24 cellular contexts compared by ENCODE assay signal in the genomic region with DNA sequence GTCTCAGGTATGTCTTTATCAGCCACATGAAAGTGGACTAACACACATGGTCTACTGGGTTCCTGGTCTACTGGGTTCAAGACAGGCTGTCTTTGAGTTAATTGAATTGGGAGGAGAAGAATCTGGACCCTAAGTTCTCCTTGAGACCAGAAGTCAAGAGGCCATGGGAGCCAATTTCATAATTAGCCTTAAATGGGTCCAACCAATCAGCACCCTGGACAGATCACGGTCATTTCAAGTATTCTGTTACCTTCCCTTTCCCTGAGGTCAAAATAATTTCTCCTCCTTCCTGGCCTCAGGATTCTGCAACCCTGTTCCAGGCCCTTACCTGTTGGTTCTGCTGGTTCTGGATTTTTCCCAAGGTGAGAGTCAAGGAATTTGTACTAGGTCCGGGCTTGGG. TPM values are rescaled to one million over a fixed set of nuclear protein-coding genes. Genes with fewer than 3 reads are reported as not detected.
DNase-seq lines count a peak whose midpoint lies in the region; ATAC-seq, FAIRE-seq and TF ChIP-seq lines count a peak whose summit lies in the region.
"Had no signal": no experiment of that assay in that cellular context is flagged by ENCODE, and none has a peak within 500 bp of the region (broad histone marks: within the 10 kb centered on the region; RNA-seq: fewer than 3 reads in every experiment).

No MANE protein-coding gene starts in this region.

- H3K4me1 ChIP-seq in HepG2 (ENCODE audit: insufficient read depth, low read length) (no peaks in the 10 kb centered on the region), right lobe of liver (no peaks in the 10 kb centered on the region), fibroblast of lung (ENCODE audit: control insufficient read depth, extremely low read depth, insufficient read depth, low read length) (no peaks in the 10 kb centered on the region)
- H3K4me1 ChIP-seq: tibial nerve had no signal

- H3K9ac ChIP-seq in HepG2 (ENCODE audit: insufficient read depth, low read depth, low read length), result no peak overlapping the region
- H3K9ac ChIP-seq in fibroblast of lung (ENCODE audit: insufficient read depth, low read length), result no peak overlapping the region
- H3K9ac ChIP-seq: KMS-11 had no signal

- no peak overlapping the region for H3K4me3 ChIP-seq in HepG2 (replicated peaks in 1 of 3; ENCODE audit: insufficient read depth in 1 of 3, low read depth in 2 of 3, low read length in 3 of 3)
- H3K4me3 ChIP-seq in right lobe of liver, result no peak overlapping the region
- no peak overlapping the region for H3K4me3 ChIP-seq in fibroblast of lung (replicated peaks in 1 of 4; ENCODE audit: control extremely low read depth in 1 of 4, insufficient read depth in 1 of 4, low read depth in 3 of 4, low read length in 4 of 4)
- H3K4me3 ChIP-seq: tibial nerve had no signal

- DNase-seq in HepG2 (ENCODE audit: low spot score) (no peak), right lobe of liver (no peak), fibroblast of lung (ENCODE audit: low read depth in 2 of 2) (peak; percentile 7 to 10), ureter (ENCODE audit: low spot score) (peak; percentile 7), NCI-H187 (lab: John Stamatoyannopoulos, UW) (no peak), H4 (ENCODE audit: low spot score) (no peak), DMS53 treated with DMSO at 0.1 percent for 48 hours (lab: John Stamatoyannopoulos, UW; ENCODE audit: unreplicated experiment) (no peak)
- DNase-seq: activated CD4-positive, alpha-beta T cell treated with anti-CD3 and anti-CD28 coated beads for 4 hours; CD4-positive, CD25-positive, alpha-beta regulatory T cell; foreskin melanocyte; HFFc6; kidney glomerular epithelial cell; midbrain; NCI-H1436; NCI-H2227 treated with DMSO at 0.1 percent for 48 hours; small intestine; stimulated activated CD4-positive, alpha-beta T cell treated with anti-CD3 and anti-CD28 coated beads, Interleukin-2, amount 100 ng/mL, for 48 hours had no signal

- no peak overlapping the region for H2AFZ ChIP-seq in HepG2 (ENCODE audit: low read length)
- no peak overlapping the region for H2AFZ ChIP-seq in fibroblast of lung (ENCODE audit: low read length)

- in situ Hi-C loops in HepG2 (cut with HindIII; ENCODE audit: extremely low pct_ligation_motif_present, low pct_unique_long_range_greater_than_20kb), result no loop called here

- H3K9me3 ChIP-seq in HepG2 (ENCODE audit: low read length), result no peaks in the 10 kb centered on the region
- no peaks in the 10 kb centered on the region for H3K9me3 ChIP-seq in right lobe of liver
- H3K9me3 ChIP-seq in fibroblast of lung (ENCODE audit: control insufficient read depth, insufficient read depth, low read depth, low read length), result no peaks in the 10 kb centered on the region
- H3K9me3 ChIP-seq: tibial nerve had no signal

- no TSS peak for BruUV-seq in HepG2 (replicated peaks; lab: Mats Ljungman, UMichigan)

- H3K79me2 ChIP-seq in HepG2 (ENCODE audit: insufficient read depth, low read length) (no peaks in the 10 kb centered on the region), fibroblast of lung (ENCODE audit: control insufficient read depth, insufficient read depth, low read length) (no peaks in the 10 kb centered on the region)

- H3K4me2 ChIP-seq in HepG2 (ENCODE audit: low read depth, low read length), result no peak overlapping the region
- H3K4me2 ChIP-seq in fibroblast of lung (ENCODE audit: extremely low read depth, insufficient read depth, low read length), result no peak overlapping the region
- H3K4me2 ChIP-seq: KMS-11 had no signal

- ATAC-seq in HepG2 (no peak), right lobe of liver (no peak)

- peaks cover 2 to 28% of the 10 kb centered on the region in 2 experiments; a peak in 4 of 5 replicates for H3K27me3 ChIP-seq in HepG2 (ENCODE audit: control insufficient read depth in 1 of 2, insufficient read depth in 2 of 2, low read length in 2 of 2)
- H3K27me3 ChIP-seq in right lobe of liver, result no peaks in the 10 kb centered on the region
- peaks cover 17% of the 10 kb centered on the region for H3K27me3 ChIP-seq in fibroblast of lung (ENCODE audit: control insufficient read depth, insufficient read depth, low read length)

- H3K27ac ChIP-seq in HepG2 (ENCODE audit: extremely low read length, insufficient read depth, low read length) (no peak overlapping the region), right lobe of liver (no peak overlapping the region), fibroblast of lung (ENCODE audit: insufficient read depth, low read length) (no peak overlapping the region)
- H3K27ac ChIP-seq: KMS-11, tibial nerve had no signal

- TF ChIP-seq CTCF in HepG2 (CRISPR knock-in tag; IDR thresholded peaks at IDR 0.05) (no peak), right lobe of liver (IDR thresholded peaks at IDR 0.05) (no peak), fibroblast of lung (conservative IDR thresholded peaks at IDR 0.05 in 1 of 2, IDR thresholded peaks at IDR 0.05 in 1 of 2; ENCODE audit: low read depth in 1 of 2, low read length in 2 of 2) (no peak)

- H3K36me3 ChIP-seq in HepG2 (replicated peaks in 1 of 2; ENCODE audit: control insufficient read depth in 1 of 2, insufficient read depth in 2 of 2, low read length in 2 of 2), result no peaks in the 10 kb centered on the region
- H3K36me3 ChIP-seq in right lobe of liver, result no peaks in the 10 kb centered on the region
- H3K36me3 ChIP-seq in fibroblast of lung (ENCODE audit: control insufficient read depth, insufficient read depth, low read length), result no peaks in the 10 kb centered on the region
- H3K36me3 ChIP-seq: tibial nerve had no signal

- 7% methylated on average over 2 of the region's 2 CpGs for WGBS in HepG2 (ENCODE audit: low lambda C conversion rate)
- 42% methylated on average over 2 of the region's 2 CpGs for WGBS in right lobe of liver (ENCODE audit: insufficient coverage, low coverage, low lambda C conversion rate, missing lambda C conversion rate)

- TF ChIP-seq EP300 in HepG2 (IDR thresholded peaks at IDR 0.05; ENCODE audit: low read depth in 2 of 2, low read length in 2 of 2) (no peak), HepG2 (CRISPR knock-in tag; IDR thresholded peaks at IDR 0.05; ENCODE audit: borderline replicate concordance) (no peak)

- POLR2A ChIA-PET in HepG2 (lab: Yijun Ruan, JAX), result no interaction called here

- H4K20me1 ChIP-seq in HepG2 (ENCODE audit: insufficient read depth, low read length) (peaks cover 4% of the 10 kb centered on the region; the same call in 1 of the 2 replicates), fibroblast of lung (ENCODE audit: control insufficient read depth, extremely low read depth, insufficient read depth, low read length) (no peaks in the 10 kb centered on the region)

- no peak for FAIRE-seq in HepG2 (lab: Jason Lieb, UNC)
- FAIRE-seq: astrocyte, endometrium, small intestine, TTC549 had no signal

- CTCF ChIA-PET in HepG2 (lab: Yijun Ruan, JAX; ENCODE audit: low intra/inter-chr PET ratio, low total read pairs), result no interaction called here

- no peak for TF ChIP-seq RAD21 in HepG2 (CRISPR knock-in tag; IDR thresholded peaks at IDR 0.05)

- intact Hi-C loops in HepG2 (cut with micrococcal nuclease; ENCODE audit: unreplicated experiment) (no loop called here), right lobe of liver (cut with DNase I) (no loop called here)

- TF ChIP-seq POLR2A in HepG2 (IDR thresholded peaks at IDR 0.05; ENCODE audit: insufficient read depth in 1 of 2, low read depth in 2 of 2, low read length in 2 of 2) (no peak), right lobe of liver (IDR thresholded peaks at IDR 0.05) (no peak)

RNA-seq across cellular contexts. Expression of gene OSBPL7, which starts 23.8 kb away (rescaled TPM):
- total RNA-seq in HepG2 (2016; rRNA removed; fragmentation: Illumina TruSeq; extraction: Trizol), result 1.0 and 4.7 TPM in 2 replicates
- total RNA-seq in HepG2 (2016; cell fraction: cytosol; rRNA removed; fragmentation: Illumina TruSeq; extraction: Trizol; ENCODE audit: low read depth), result 4.5 and 4.7 TPM in 2 replicates
- total RNA-seq in HepG2 (2016; cell fraction: insoluble cytoplasmic fraction; rRNA removed; fragmentation: Illumina TruSeq; extraction: Trizol), result 1.3 and 5.6 TPM in 2 replicates
- 1.4 and 1.5 TPM in 2 replicates for total RNA-seq in HepG2 (2016; cell fraction: membrane; rRNA removed; fragmentation: Illumina TruSeq; extraction: Trizol)
- total RNA-seq in HepG2 (2016; cell fraction: nucleus; rRNA removed; fragmentation: Illumina TruSeq; extraction: Trizol), result 6.6 and 9.7 TPM in 2 replicates
- polyA plus RNA-seq in HepG2 (2011; rRNA removed), result 6.6 and 8.3 TPM in 2 replicates
- 0.99 and 1.7 TPM in 2 replicates for polyA plus RNA-seq in HepG2 (2011; cell fraction: cytosol; rRNA removed)
- 86.7 and 120 TPM in 2 replicates for polyA plus RNA-seq in HepG2 (2011; cell fraction: nucleus; rRNA removed)
- 4.1 and 5.4 TPM in 2 replicates for polyA plus RNA-seq in HepG2 (2012)
- polyA plus RNA-seq in HepG2 (2016; cell fraction: cytosol; fragmentation: Illumina TruSeq; extraction: Trizol; ENCODE audit: low read depth), result 0.20 and 0.32 TPM in 2 replicates
- 0.56 and 1.2 TPM in 2 replicates for polyA plus RNA-seq in HepG2 (2016; cell fraction: insoluble cytoplasmic fraction; fragmentation: Illumina TruSeq; extraction: Trizol; ENCODE audit: low read depth)
- 0.27 and 0.42 TPM in 2 replicates for polyA plus RNA-seq in HepG2 (2016; cell fraction: membrane; fragmentation: Illumina TruSeq; extraction: Trizol; ENCODE audit: low read depth)
- 20.6 and 21.2 TPM in 2 replicates for polyA plus RNA-seq in HepG2 (2016; cell fraction: nucleus; fragmentation: Illumina TruSeq; extraction: Trizol; ENCODE audit: insufficient read depth, low read depth)
- polyA minus RNA-seq in HepG2 (2011; rRNA and poly(A)+ RNA removed; ENCODE audit: low replicate concordance), result 7.4 and 11.6 TPM in 2 replicates
- 1.6 TPM in 2 replicates for polyA minus RNA-seq in HepG2 (2011; cell fraction: cytosol; rRNA and poly(A)+ RNA removed)
- polyA minus RNA-seq in HepG2 (2011; cell fraction: nucleus; rRNA and poly(A)+ RNA removed), result 16.1 and 23.1 TPM in 2 replicates
- 1 to 10 TPM in 5 of 6 experiments, under 1 TPM in 1; 0.62 to 2.2 (median 1.4) TPM for total RNA-seq in right lobe of liver
- 8.9 TPM for polyA plus RNA-seq in PFSK-1 (2012; ENCODE audit: insufficient read length, low read depth)
- total RNA-seq in fibroblast of lung, result 5.4 and 7.1 TPM in 2 replicates
- polyA plus RNA-seq in fibroblast of lung, result 2.1 and 2.2 TPM in 2 replicates
- 2.8 and 3.2 TPM in 2 replicates for polyA plus RNA-seq in fibroblast of lung (2012)
- 3.8 and 13.6 TPM in 2 replicates for polyA minus RNA-seq in fibroblast of lung (ENCODE audit: low replicate concordance)
- total RNA-seq in ureter, result 27.2 TPM
- 1.9 and 4.4 TPM in 2 replicates for total RNA-seq in H4 (2014; rRNA removed; shearing (Covaris generic))

RNA-seq across cellular contexts. Expression of gene MRPL10, which starts 33.5 kb away (rescaled TPM):
- total RNA-seq in HepG2 (2016; rRNA removed; fragmentation: Illumina TruSeq; extraction: Trizol) (56.7 and 59.7 TPM in 2 replicates), right lobe of liver (10 to 100 TPM; 14.4 to 26.1 (median 16.3) TPM), fibroblast of lung (26.5 and 31.0 TPM in 2 replicates), ureter (38.2 TPM)
- 23.2 and 23.8 TPM in 2 replicates for total RNA-seq in HepG2 (2016; cell fraction: cytosol; rRNA removed; fragmentation: Illumina TruSeq; extraction: Trizol; ENCODE audit: low read depth)
- 54.4 and 59.8 TPM in 2 replicates for total RNA-seq in HepG2 (2016; cell fraction: insoluble cytoplasmic fraction; rRNA removed; fragmentation: Illumina TruSeq; extraction: Trizol)
- total RNA-seq in HepG2 (2016; cell fraction: membrane; rRNA removed; fragmentation: Illumina TruSeq; extraction: Trizol), result 57.6 and 61.5 TPM in 2 replicates
- total RNA-seq in HepG2 (2016; cell fraction: nucleus; rRNA removed; fragmentation: Illumina TruSeq; extraction: Trizol), result 27.0 and 27.8 TPM in 2 replicates
- polyA plus RNA-seq in HepG2 (2011; rRNA removed) (149 and 157 TPM in 2 replicates), fibroblast of lung (44.7 and 53.1 TPM in 2 replicates)
- 163 and 193 TPM in 2 replicates for polyA plus RNA-seq in HepG2 (2011; cell fraction: cytosol; rRNA removed)
- polyA plus RNA-seq in HepG2 (2011; cell fraction: nucleus; rRNA removed), result 84.2 and 97.9 TPM in 2 replicates
- 98.1 and 124 TPM in 2 replicates for polyA plus RNA-seq in HepG2 (2012)
- 32.0 and 36.2 TPM in 2 replicates for polyA plus RNA-seq in HepG2 (2016; cell fraction: cytosol; fragmentation: Illumina TruSeq; extraction: Trizol; ENCODE audit: low read depth)
- polyA plus RNA-seq in HepG2 (2016; cell fraction: insoluble cytoplasmic fraction; fragmentation: Illumina TruSeq; extraction: Trizol; ENCODE audit: low read depth), result 90.1 and 104 TPM in 2 replicates
- 63.3 and 69.4 TPM in 2 replicates for polyA plus RNA-seq in HepG2 (2016; cell fraction: membrane; fragmentation: Illumina TruSeq; extraction: Trizol; ENCODE audit: low read depth)
- polyA plus RNA-seq in HepG2 (2016; cell fraction: nucleus; fragmentation: Illumina TruSeq; extraction: Trizol; ENCODE audit: insufficient read depth, low read depth), result 52.7 and 55.5 TPM in 2 replicates
- polyA minus RNA-seq in HepG2 (2011; rRNA and poly(A)+ RNA removed; ENCODE audit: low replicate concordance), result 135 and 309 TPM in 2 replicates
- 101 and 106 TPM in 2 replicates for polyA minus RNA-seq in HepG2 (2011; cell fraction: cytosol; rRNA and poly(A)+ RNA removed)
- 28.0 and 36.1 TPM in 2 replicates for polyA minus RNA-seq in HepG2 (2011; cell fraction: nucleus; rRNA and poly(A)+ RNA removed)
- polyA plus RNA-seq in PFSK-1 (2012; ENCODE audit: insufficient read length, low read depth), result 83.2 TPM
- polyA plus RNA-seq in fibroblast of lung (2012), result 38.5 and 40.2 TPM in 2 replicates
- 58.3 and 103 TPM in 2 replicates for polyA minus RNA-seq in fibroblast of lung (ENCODE audit: low replicate concordance)
- 54.8 and 69.1 TPM in 2 replicates for total RNA-seq in H4 (2014; rRNA removed; shearing (Covaris generic))

RNA-seq across cellular contexts. Expression of gene LRRC46, which starts 33.7 kb away (rescaled TPM):
- total RNA-seq in HepG2 (2016; rRNA removed; fragmentation: Illumina TruSeq; extraction: Trizol), result 0.09 and 0.13 TPM in 2 replicates
- 0.26 TPM in 1 of 2 replicates, not detected in the other for total RNA-seq in HepG2 (2016; cell fraction: cytosol; rRNA removed; fragmentation: Illumina TruSeq; extraction: Trizol; ENCODE audit: low read depth)
- 0.15 and 0.22 TPM in 2 replicates for total RNA-seq in HepG2 (2016; cell fraction: insoluble cytoplasmic fraction; rRNA removed; fragmentation: Illumina TruSeq; extraction: Trizol)
- total RNA-seq in HepG2 (2016; cell fraction: membrane; rRNA removed; fragmentation: Illumina TruSeq; extraction: Trizol), result 0.14 TPM in 1 of 2 replicates, not detected in the other
- 0.43 TPM in 1 of 2 replicates, not detected in the other for total RNA-seq in HepG2 (2016; cell fraction: nucleus; rRNA removed; fragmentation: Illumina TruSeq; extraction: Trizol)
- 0.09 and 0.16 TPM in 2 replicates for polyA plus RNA-seq in HepG2 (2011; rRNA removed)
- polyA plus RNA-seq in HepG2 (2011; cell fraction: cytosol; rRNA removed), result 0.15 and 0.18 TPM in 2 replicates
- 0.19 and 0.42 TPM in 2 replicates for polyA plus RNA-seq in HepG2 (2011; cell fraction: nucleus; rRNA removed)
- 0.70 and 0.75 TPM in 2 replicates for polyA plus RNA-seq in HepG2 (2012)
- polyA plus RNA-seq in HepG2 (2016; cell fraction: cytosol; fragmentation: Illumina TruSeq; extraction: Trizol; ENCODE audit: low read depth), result 0.11 and 0.22 TPM in 2 replicates
- polyA plus RNA-seq in HepG2 (2016; cell fraction: insoluble cytoplasmic fraction; fragmentation: Illumina TruSeq; extraction: Trizol; ENCODE audit: low read depth), result 0.35 and 0.46 TPM in 2 replicates
- polyA plus RNA-seq in HepG2 (2016; cell fraction: membrane; fragmentation: Illumina TruSeq; extraction: Trizol; ENCODE audit: low read depth), result 0.23 TPM in 2 replicates
- 0.43 and 0.74 TPM in 2 replicates for polyA plus RNA-seq in HepG2 (2016; cell fraction: nucleus; fragmentation: Illumina TruSeq; extraction: Trizol; ENCODE audit: insufficient read depth, low read depth)
- polyA minus RNA-seq in HepG2 (2011; rRNA and poly(A)+ RNA removed; ENCODE audit: low replicate concordance), result 0.46 and 1.2 TPM in 2 replicates
- 0.44 and 0.59 TPM in 2 replicates for polyA minus RNA-seq in HepG2 (2011; cell fraction: cytosol; rRNA and poly(A)+ RNA removed)
- polyA minus RNA-seq in HepG2 (2011; cell fraction: nucleus; rRNA and poly(A)+ RNA removed), result 0.62 TPM in 1 of 2 replicates, not detected in the other
- total RNA-seq in right lobe of liver, result under 1 TPM; 0.12 to 0.44 (median 0.35) TPM
- polyA plus RNA-seq in PFSK-1 (2012; ENCODE audit: insufficient read length, low read depth), result 0.19 TPM
- total RNA-seq in fibroblast of lung, result under 0.01 TPM in 2 replicates
- 0.19 and 0.93 TPM in 2 replicates for polyA plus RNA-seq in fibroblast of lung
- polyA plus RNA-seq in fibroblast of lung (2012), result 0.41 and 1.1 TPM in 2 replicates
- polyA minus RNA-seq in fibroblast of lung (ENCODE audit: low replicate concordance), result 2.1 TPM in 1 of 2 replicates, not detected in the other
- 0.31 TPM for total RNA-seq in ureter
- 0.27 and 0.35 TPM in 2 replicates for total RNA-seq in H4 (2014; rRNA removed; shearing (Covaris generic))
- total RNA-seq: cerebellum had no signal

RNA-seq across cellular contexts. Expression of gene SCRN2, which starts 43.3 kb away (rescaled TPM):
- total RNA-seq in HepG2 (2016; rRNA removed; fragmentation: Illumina TruSeq; extraction: Trizol), result 15.0 and 29.5 TPM in 2 replicates
- total RNA-seq in HepG2 (2016; cell fraction: cytosol; rRNA removed; fragmentation: Illumina TruSeq; extraction: Trizol; ENCODE audit: low read depth), result 14.0 and 15.6 TPM in 2 replicates
- 14.9 and 29.8 TPM in 2 replicates for total RNA-seq in HepG2 (2016; cell fraction: insoluble cytoplasmic fraction; rRNA removed; fragmentation: Illumina TruSeq; extraction: Trizol)
- total RNA-seq in HepG2 (2016; cell fraction: membrane; rRNA removed; fragmentation: Illumina TruSeq; extraction: Trizol), result 9.4 and 10.4 TPM in 2 replicates
- total RNA-seq in HepG2 (2016; cell fraction: nucleus; rRNA removed; fragmentation: Illumina TruSeq; extraction: Trizol), result 38.4 and 39.4 TPM in 2 replicates
- 21.7 and 28.6 TPM in 2 replicates for polyA plus RNA-seq in HepG2 (2011; rRNA removed)
- polyA plus RNA-seq in HepG2 (2011; cell fraction: cytosol; rRNA removed), result 12.8 and 18.6 TPM in 2 replicates
- polyA plus RNA-seq in HepG2 (2011; cell fraction: nucleus; rRNA removed), result 254 and 255 TPM in 2 replicates
- 16.2 and 19.4 TPM in 2 replicates for polyA plus RNA-seq in HepG2 (2012)
- 2.8 and 3.6 TPM in 2 replicates for polyA plus RNA-seq in HepG2 (2016; cell fraction: cytosol; fragmentation: Illumina TruSeq; extraction: Trizol; ENCODE audit: low read depth)
- 11.1 and 13.6 TPM in 2 replicates for polyA plus RNA-seq in HepG2 (2016; cell fraction: insoluble cytoplasmic fraction; fragmentation: Illumina TruSeq; extraction: Trizol; ENCODE audit: low read depth)
- 4.4 and 5.4 TPM in 2 replicates for polyA plus RNA-seq in HepG2 (2016; cell fraction: membrane; fragmentation: Illumina TruSeq; extraction: Trizol; ENCODE audit: low read depth)
- polyA plus RNA-seq in HepG2 (2016; cell fraction: nucleus; fragmentation: Illumina TruSeq; extraction: Trizol; ENCODE audit: insufficient read depth, low read depth), result 76.0 and 78.1 TPM in 2 replicates
- 22.3 and 32.7 TPM in 2 replicates for polyA minus RNA-seq in HepG2 (2011; rRNA and poly(A)+ RNA removed; ENCODE audit: low replicate concordance)
- 4.6 and 7.0 TPM in 2 replicates for polyA minus RNA-seq in HepG2 (2011; cell fraction: cytosol; rRNA and poly(A)+ RNA removed)
- 42.1 and 48.9 TPM in 2 replicates for polyA minus RNA-seq in HepG2 (2011; cell fraction: nucleus; rRNA and poly(A)+ RNA removed)
- 10 to 100 TPM; 18.1 to 25.7 (median 19.6) TPM for total RNA-seq in right lobe of liver
- polyA plus RNA-seq in PFSK-1 (2012; ENCODE audit: insufficient read length, low read depth), result 30.5 TPM
- 22.3 and 40.8 TPM in 2 replicates for total RNA-seq in fibroblast of lung
- polyA plus RNA-seq in fibroblast of lung, result 10.2 and 10.6 TPM in 2 replicates
- polyA plus RNA-seq in fibroblast of lung (2012), result 12.8 and 15.5 TPM in 2 replicates
- polyA minus RNA-seq in fibroblast of lung (ENCODE audit: low replicate concordance), result 23.8 and 24.3 TPM in 2 replicates
- total RNA-seq in ureter, result 36.5 TPM
- total RNA-seq in H4 (2014; rRNA removed; shearing (Covaris generic)), result 21.0 and 21.9 TPM in 2 replicates

RNA-seq across cellular contexts. Expression of gene SP6, which starts 53.2 kb away (rescaled TPM):
- total RNA-seq in HepG2 (2016; rRNA removed; fragmentation: Illumina TruSeq; extraction: Trizol), result 0.07 TPM in 1 of 2 replicates, not detected in the other
- total RNA-seq in HepG2 (2016; cell fraction: cytosol; rRNA removed; fragmentation: Illumina TruSeq; extraction: Trizol; ENCODE audit: low read depth), result not detected in 2 replicates
- total RNA-seq in HepG2 (2016; cell fraction: insoluble cytoplasmic fraction; rRNA removed; fragmentation: Illumina TruSeq; extraction: Trizol), result 0.04 TPM in 1 of 2 replicates, not detected in the other
- total RNA-seq in HepG2 (2016; cell fraction: membrane; rRNA removed; fragmentation: Illumina TruSeq; extraction: Trizol), result 0.03 and 0.10 TPM in 2 replicates
- not detected in 2 replicates for total RNA-seq in HepG2 (2016; cell fraction: nucleus; rRNA removed; fragmentation: Illumina TruSeq; extraction: Trizol)
- polyA plus RNA-seq in HepG2 (2011; rRNA removed), result 0.07 and 0.09 TPM in 2 replicates
- polyA plus RNA-seq in HepG2 (2011; cell fraction: cytosol; rRNA removed), result 0.05 and 0.07 TPM in 2 replicates
- polyA plus RNA-seq in HepG2 (2011; cell fraction: nucleus; rRNA removed), result 0.19 and 0.28 TPM in 2 replicates
- 0.09 TPM in 2 replicates for polyA plus RNA-seq in HepG2 (2012)
- polyA plus RNA-seq in HepG2 (2016; cell fraction: cytosol; fragmentation: Illumina TruSeq; extraction: Trizol; ENCODE audit: low read depth), result not detected in 2 replicates
- polyA plus RNA-seq in HepG2 (2016; cell fraction: insoluble cytoplasmic fraction; fragmentation: Illumina TruSeq; extraction: Trizol; ENCODE audit: low read depth), result 0.09 TPM in 1 of 2 replicates, not detected in the other
- not detected in 2 replicates for polyA plus RNA-seq in HepG2 (2016; cell fraction: membrane; fragmentation: Illumina TruSeq; extraction: Trizol; ENCODE audit: low read depth)
- polyA plus RNA-seq in HepG2 (2016; cell fraction: nucleus; fragmentation: Illumina TruSeq; extraction: Trizol; ENCODE audit: insufficient read depth, low read depth), result 0.15 and 0.19 TPM in 2 replicates
- polyA minus RNA-seq in HepG2 (2011; rRNA and poly(A)+ RNA removed; ENCODE audit: low replicate concordance), result 0.04 and 0.05 TPM in 2 replicates
- polyA minus RNA-seq in HepG2 (2011; cell fraction: cytosol; rRNA and poly(A)+ RNA removed), result not detected in 2 replicates
- polyA minus RNA-seq in HepG2 (2011; cell fraction: nucleus; rRNA and poly(A)+ RNA removed), result not detected in 2 replicates
- total RNA-seq in right lobe of liver, result under 1 TPM in 3 of 6 experiments, not detected in 3; 0.09 to 0.12 (median 0.11) TPM
- polyA plus RNA-seq in PFSK-1 (2012; ENCODE audit: insufficient read length, low read depth), result 0.28 TPM
- under 0.01 TPM in 1 of 2 replicates, not detected in the other for total RNA-seq in fibroblast of lung
- 0.07 and 0.11 TPM in 2 replicates for polyA plus RNA-seq in fibroblast of lung
- polyA plus RNA-seq in fibroblast of lung (2012), result 0.12 and 0.25 TPM in 2 replicates
- polyA minus RNA-seq in fibroblast of lung (ENCODE audit: low replicate concordance), result not detected in 2 replicates
- 9.2 TPM for total RNA-seq in ureter
- 0.14 and 0.21 TPM in 2 replicates for total RNA-seq in H4 (2014; rRNA removed; shearing (Covaris generic))
- polyA plus RNA-seq: CD4-positive, CD25-positive, alpha-beta regulatory T cell had no signal

Comparison
In these comparisons a context has a peak if more than half of its experiments do, and no peak if none do; other contexts are left out.
1. DNase-seq: peak in fibroblast of lung (2 of 2) and ureter (single experiment); none in HepG2 (single experiment), right lobe of liver (0 of 3), NCI-H187 (0 of 2), H4 (single experiment) and DMS53 treated with DMSO at 0.1 percent for 48 hours (single experiment).